ENCODE assay signal across 8 cellular contexts in genomic region chr19:12791345-12792047, GRCh38. TPM values are rescaled to one million over a fixed set of nuclear protein-coding genes. Genes with fewer than 3 reads are reported as not detected.
DNase-seq lines count a peak whose midpoint lies in the region; ATAC-seq, FAIRE-seq and TF ChIP-seq lines count a peak whose summit lies in the region.

Gene JUNB (plus strand): TSS chr19:12791486. CDS start chr19:12791772, 286 bp downstream.

- peaks cover 20 to 33% of the 10 kb centered on the region in 2 donors for H3K4me1 ChIP-seq in kidney (ENCODE audit: control insufficient read depth in 1 of 2, insufficient read depth in 1 of 2, low read depth in 1 of 2, low read length in 2 of 2)

- peak within 1 kb of the TSS; percentile 96 to 97 for H3K4me3 ChIP-seq in kidney (ENCODE audit: low read length in 2 of 2)

- TF ChIP-seq CTCF in kidney (IDR thresholded peaks at IDR 0.05; ENCODE audit: borderline replicate concordance, extremely low read depth, insufficient read depth): no peak

- H3K9ac ChIP-seq in kidney (ENCODE audit: low read length in 2 of 2): peak within 1 kb of the TSS; percentile 100

- peak; percentile 27 for ATAC-seq in GM18519 (IDR thresholded peaks at IDR 0.05; ENCODE audit: low FRiP score, unreplicated experiment)
- peak; percentile 31 for ATAC-seq in HG03139 (IDR thresholded peaks at IDR 0.05; ENCODE audit: unreplicated experiment)

- no peaks in the 10 kb centered on the region for H3K36me3 ChIP-seq in kidney (ENCODE audit: control insufficient read depth in 1 of 2, insufficient read depth in 2 of 2, low read length in 2 of 2)

- H3K9me3 ChIP-seq in kidney (ENCODE audit: control insufficient read depth in 1 of 2, low read length in 2 of 2): no peaks in the 10 kb centered on the region

- peak; percentile 79 for DNase-seq in 8988T
- DNase-seq in NCI-H510A (lab: John Stamatoyannopoulos, UW): peak; percentile 90
- peak; percentile 99 for DNase-seq in activated CD4-positive, alpha-beta T cell treated with anti-CD3 and anti-CD28 coated beads for 1 hour
- DNase-seq in cerebellar nuclear complex (lab: John Stamatoyannopoulos, UW): peak; percentile 36 to 87
- DNase-seq in kidney: peak; percentile 100
- DNase-seq in stimulated activated CD4-positive, alpha-beta T cell treated with anti-CD3 and anti-CD28 coated beads, Interleukin-15, amount 100 ng/mL, for 1 hour (ENCODE audit: low read depth in 1 of 2, low spot score in 1 of 2): peak; percentile 94 to 98

- H3K27ac ChIP-seq in kidney (ENCODE audit: low read depth in 2 of 2, low read length in 2 of 2): peak within 1 kb of the TSS; percentile 100

- intact Hi-C loops in kidney (cut with DNase I): loop anchor here (10.0 kb wide), 1 partner anchor 117 kb away; no protein-coding TSS in a partner anchor

- FAIRE-seq in kidney (lab: Jason Lieb, UNC): no peak

RNA-seq across cellular contexts. Expression of gene JUNB, which starts in this region (rescaled TPM):
- total RNA-seq in kidney: 128 TPM
- 142 TPM for polyA plus RNA-seq in kidney (ENCODE audit: insufficient read depth, low read depth, low replicate concordance)

Comparison
In these comparisons a context has a peak if more than half of its experiments do, and no peak if none do; other contexts are left out.
1. Peak in every context shown above with its lines: DNase-seq, ATAC-seq, H3K4me3 ChIP-seq and H3K27ac ChIP-seq.